ENCODE assay signal across 9 cellular contexts in genomic region chr6:116111552-116112528, GRCh38. TPM values are rescaled to one million over a fixed set of nuclear protein-coding genes. Genes with fewer than 3 reads are reported as not detected.
DNase-seq lines count a peak whose midpoint lies in the region; ATAC-seq and TF ChIP-seq lines count a peak whose summit lies in the region.
"Had no signal": no experiment of that assay in that cellular context is flagged by ENCODE, and none has a peak within 500 bp of the region (broad histone marks: within the 10 kb centered on the region; RNA-seq: fewer than 3 reads in every experiment).

No MANE protein-coding gene starts in this region.

- peaks cover 2% of the 10 kb centered on the region for H3K4me1 Mint-ChIP-seq in activated T-helper 2 cell treated with anti-CD3 and anti-CD28 coated beads, Interferon-gamma antibody, Interleukin-2, Interleukin-4, amounts not matched to agents 10 μg/mL and 5 μg/mL and 100 μg/mL, durations not matched to agents 14 hours and 24 hours and 36 hours (ENCODE audit: low read depth)

- no peaks in the 10 kb centered on the region for H3K9me3 ChIP-seq in stomach
- H3K9me3 ChIP-seq: BLaER1 had no signal

- peaks cover 16 to 77% (median 77%) of the 10 kb centered on the region in 4 donors for H3K36me3 ChIP-seq in stomach

- no peak for TF ChIP-seq EP300 in stomach (IDR thresholded peaks at IDR 0.05)

- no peaks in the 10 kb centered on the region for H3K27me3 ChIP-seq in stomach
- H3K27me3 ChIP-seq: BLaER1 had no signal

- no peak for TF ChIP-seq POLR2A in stomach (IDR thresholded peaks at IDR 0.05)

- DNase-seq in NCI-H1436 (lab: John Stamatoyannopoulos, UW) (peak; percentile 9), NCI-H1436 treated with DMSO at 0.1 percent for 48 hours (lab: John Stamatoyannopoulos, UW) (no peak), RPMI8226 (peak; percentile 37), fibroblast of villous mesenchyme (ENCODE audit: low read depth) (peak; percentile 47), stomach (peak; percentile 37)
- DNase-seq in activated T-helper 2 cell treated with anti-CD3 and anti-CD28 coated beads, Interferon-gamma antibody, Interleukin-2, Interleukin-4, amounts not matched to agents 10 μg/mL and 5 μg/mL and 100 μg/mL, durations not matched to agents 14 hours and 24 hours and 36 hours (ENCODE audit: low spot score): no peak

- peak; percentile 60 for ATAC-seq in GM19025 (IDR thresholded peaks at IDR 0.05; ENCODE audit: low read depth, unreplicated experiment)
- ATAC-seq in HG03280 (IDR thresholded peaks at IDR 0.05; ENCODE audit: unreplicated experiment): peak; percentile 76

- TF ChIP-seq CTCF in fibroblast of villous mesenchyme (IDR thresholded peaks at IDR 0.05; ENCODE audit: insufficient read depth, low read depth, low read length) (peak; percentile 78), stomach (IDR thresholded peaks at IDR 0.05) (no peak)

- 47 to 79% (median 67%) methylated on average over 5 of the region's 5 CpGs for WGBS in stomach, 5 donors

- H3K4me3 ChIP-seq in fibroblast of villous mesenchyme (ENCODE audit: low read depth, low read length) (no peak overlapping the region), stomach (no peak overlapping the region)
- H3K4me3 ChIP-seq: BLaER1 had no signal

- H3K4me1 ChIP-seq in stomach: peaks cover 0 to 19% (median under 1%) of the 10 kb centered on the region in 4 donors

- H3K9me3 Mint-ChIP-seq in activated T-helper 2 cell treated with anti-CD3 and anti-CD28 coated beads, Interferon-gamma antibody, Interleukin-2, Interleukin-4, amounts not matched to agents 10 μg/mL and 5 μg/mL and 100 μg/mL, durations not matched to agents 14 hours and 24 hours and 36 hours: no peaks in the 10 kb centered on the region

- H3K4me3 Mint-ChIP-seq in activated T-helper 2 cell treated with anti-CD3 and anti-CD28 coated beads, Interferon-gamma antibody, Interleukin-2, Interleukin-4, amounts not matched to agents 10 μg/mL and 5 μg/mL and 100 μg/mL, durations not matched to agents 14 hours and 24 hours and 36 hours (ENCODE audit: low read depth): no peak overlapping the region

- no peak overlapping the region for H3K27ac ChIP-seq in stomach
- H3K27ac ChIP-seq: BLaER1 had no signal

- H3K27me3 Mint-ChIP-seq in activated T-helper 2 cell treated with anti-CD3 and anti-CD28 coated beads, Interferon-gamma antibody, Interleukin-2, Interleukin-4, amounts not matched to agents 10 μg/mL and 5 μg/mL and 100 μg/mL, durations not matched to agents 14 hours and 24 hours and 36 hours (ENCODE audit: low read depth): no peaks in the 10 kb centered on the region

- H3K36me3 Mint-ChIP-seq in activated T-helper 2 cell treated with anti-CD3 and anti-CD28 coated beads, Interferon-gamma antibody, Interleukin-2, Interleukin-4, amounts not matched to agents 10 μg/mL and 5 μg/mL and 100 μg/mL, durations not matched to agents 14 hours and 24 hours and 36 hours (ENCODE audit: low read depth): peaks cover 56% of the 10 kb centered on the region

- no peak overlapping the region for H3K27ac Mint-ChIP-seq in activated T-helper 2 cell treated with anti-CD3 and anti-CD28 coated beads, Interferon-gamma antibody, Interleukin-2, Interleukin-4, amounts not matched to agents 10 μg/mL and 5 μg/mL and 100 μg/mL, durations not matched to agents 14 hours and 24 hours and 36 hours

- intact Hi-C loops in stomach (cut with DNase I; ENCODE audit: low total_unique reads): no loop called here
- intact Hi-C loops in activated T-helper 2 cell treated with anti-CD3 and anti-CD28 coated beads, Interferon-gamma antibody, Interleukin-2, Interleukin-4, amounts not matched to agents 10 μg/mL and 5 μg/mL and 100 μg/mL, durations not matched to agents 14 hours and 24 hours and 36 hours (cut with micrococcal nuclease): no loop called here

RNA-seq across cellular contexts. Expression of gene NT5DC1, which starts 11.2 kb away (rescaled TPM):
- total RNA-seq in fibroblast of villous mesenchyme (5.2 and 7.8 TPM in 2 replicates), stomach (100 to 1,000 TPM in 1 of 5 donors, 10 to 100 TPM in 4; 15.6 to 136 (median 22.9) TPM)
- polyA plus RNA-seq in stomach: 10 to 100 TPM in 2 of 3 donors, 1 to 10 TPM in 1; 8.0 to 14.7 (median 12.7) TPM
- total RNA-seq in activated T-helper 2 cell treated with anti-CD3 and anti-CD28 coated beads, Interferon-gamma antibody, Interleukin-2, Interleukin-4, amounts not matched to agents 10 μg/mL and 5 μg/mL and 100 μg/mL, durations not matched to agents 14 hours and 24 hours and 36 hours: 44.1 and 50.4 TPM in 2 replicates

RNA-seq across cellular contexts. Expression of gene COL10A1, which starts 14.1 kb away (rescaled TPM):
- total RNA-seq in fibroblast of villous mesenchyme (4.3 and 10.6 TPM in 2 replicates), stomach (under 1 TPM in 1 of 5 donors, not detected in 4; 0.37 TPM)
- not detected for polyA plus RNA-seq in stomach
- total RNA-seq in activated T-helper 2 cell treated with anti-CD3 and anti-CD28 coated beads, Interferon-gamma antibody, Interleukin-2, Interleukin-4, amounts not matched to agents 10 μg/mL and 5 μg/mL and 100 μg/mL, durations not matched to agents 14 hours and 24 hours and 36 hours: not detected in 2 replicates

RNA-seq across cellular contexts. Expression of gene FRK, which starts 51.1 kb away (rescaled TPM):
- total RNA-seq in fibroblast of villous mesenchyme (0.32 and 0.43 TPM in 2 replicates), stomach (10 to 100 TPM in 3 of 5 donors, 1 to 10 TPM in 2; 4.7 to 23.3 (median 10.7) TPM)
- polyA plus RNA-seq in stomach: 1 to 10 TPM; 1.0 to 1.8 (median 1.8) TPM
- total RNA-seq in activated T-helper 2 cell treated with anti-CD3 and anti-CD28 coated beads, Interferon-gamma antibody, Interleukin-2, Interleukin-4, amounts not matched to agents 10 μg/mL and 5 μg/mL and 100 μg/mL, durations not matched to agents 14 hours and 24 hours and 36 hours: 0.02 and 0.05 TPM in 2 replicates

Comparison
In these comparisons a context has a peak if more than half of its experiments do, and no peak if none do; other contexts are left out.
1. DNase-seq: peak in NCI-H1436 (single experiment), RPMI8226 (single experiment), fibroblast of villous mesenchyme (single experiment) and stomach (single experiment); none in NCI-H1436 treated with DMSO at 0.1 percent for 48 hours (single experiment) and activated T-helper 2 cell treated with anti-CD3 and anti-CD28 coated beads, Interferon-gamma antibody, Interleukin-2, Interleukin-4, amounts not matched to agents 10 μg/mL and 5 μg/mL and 100 μg/mL, durations not matched to agents 14 hours and 24 hours and 36 hours (single experiment).